24 cellular contexts compared by ENCODE assay signal in the genomic region with DNA sequence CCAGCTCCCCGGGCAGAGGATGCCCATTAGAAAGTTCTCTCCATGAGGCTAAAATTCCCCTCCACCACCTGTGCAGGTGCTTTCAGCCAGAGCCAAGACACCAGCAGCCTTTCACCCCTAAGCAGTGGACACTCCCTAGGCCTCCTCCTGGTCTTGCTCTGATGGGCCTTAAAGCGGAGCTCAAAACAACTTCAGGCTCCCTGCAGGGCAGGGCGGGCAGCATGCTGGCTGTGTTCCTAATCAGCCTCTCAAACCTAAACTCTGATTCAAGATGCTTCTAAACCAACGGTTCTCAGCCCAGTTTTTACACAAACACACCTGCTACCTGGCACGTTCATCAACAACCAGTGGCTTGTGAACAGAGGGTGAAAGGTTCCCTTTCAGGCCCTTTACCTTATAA.
"Had no signal": no experiment of that assay in that cellular context is flagged by ENCODE, and none has a peak within 500 bp of the region (broad histone marks: within the 10 kb centered on the region; RNA-seq: fewer than 3 reads in every experiment).

No MANE protein-coding gene starts in this region.

- H3K4me1 ChIP-seq: parathyroid adenoma, right atrium auricular region, right lobe of liver, testis, tibial artery, upper lobe of right lung had no signal

- H3K27me3 ChIP-seq: heart right ventricle, hepatocyte, right atrium auricular region, right lobe of liver, testis, tibial artery, upper lobe of right lung had no signal

- DNase-seq: heart right ventricle; islet precursor cell; left ventricle myocardium inferior; mesendoderm; naive thymus-derived CD4-positive, alpha-beta T cell; nucleus accumbens; right lobe of liver; stimulated activated CD4-positive, alpha-beta T cell treated with anti-CD3 and anti-CD28 coated beads, Interleukin-12 subunit alpha, Interleukin-12 subunit beta, amount 100 ng/mL, for 4 hours; stimulated activated CD4-positive, alpha-beta T cell treated with anti-CD3 and anti-CD28 coated beads, Interleukin-15, amount 100 ng/mL, for 24 hours; stimulated activated CD4-positive, alpha-beta T cell treated with anti-CD3 and anti-CD28 coated beads, Interleukin-2, amount 100 ng/mL, for 24 hours; stimulated activated CD4-positive, alpha-beta T cell treated with anti-CD3 and anti-CD28 coated beads, Interleukin-4, amount 100 ng/mL, for 1 hour; stimulated activated naive B cell treated with anti-CD40 and anti-IgM and Interleukin-4, amounts not matched to agents 10 μg/mL and 1 μg/mL and 100 μg/mL, for 72 hours; testis; tibial artery; trophoblast cell; upper lobe of right lung had no signal

- H3K27ac Mint-ChIP-seq: mesothelial cell of epicardium; naive thymus-derived CD4-positive, alpha-beta T cell; natural killer cell treated with Interleukin-12 subunit alpha and Interleukin-12 subunit beta and Interleukin-15 and Interleukin-18, amount 100 ng/mL, for 72 hours; stimulated activated naive B cell treated with anti-CD40 and anti-IgM and Interleukin-4, amounts not matched to agents 10 μg/mL and 1 μg/mL and 100 μg/mL, for 72 hours; stimulated activated naive CD8-positive, alpha-beta T cell treated with anti-CD3 and anti-CD28 coated beads, Interleukin-15, Interleukin-2, amounts not matched to agents 100 ng/mL and 50 ng/mL, for 24 hours had no signal

- H3K9me3 ChIP-seq: heart right ventricle, left ventricle myocardium inferior, right atrium auricular region, right lobe of liver, testis, tibial artery, upper lobe of right lung had no signal

- H3K4me3 ChIP-seq: heart right ventricle, hepatocyte, left ventricle myocardium inferior, lung, right atrium auricular region, right lobe of liver, skin epidermis, testis, tibial artery, upper lobe of right lung had no signal

- H3K4me3 Mint-ChIP-seq: mesothelial cell of epicardium; naive thymus-derived CD4-positive, alpha-beta T cell; natural killer cell treated with Interleukin-12 subunit alpha and Interleukin-12 subunit beta and Interleukin-15 and Interleukin-18, amount 100 ng/mL, for 72 hours; stimulated activated naive B cell treated with anti-CD40 and anti-IgM and Interleukin-4, amounts not matched to agents 10 μg/mL and 1 μg/mL and 100 μg/mL, for 72 hours; stimulated activated naive CD8-positive, alpha-beta T cell treated with anti-CD3 and anti-CD28 coated beads, Interleukin-15, Interleukin-2, amounts not matched to agents 100 ng/mL and 50 ng/mL, for 24 hours had no signal

- H3K27me3 Mint-ChIP-seq: naive thymus-derived CD4-positive, alpha-beta T cell; natural killer cell treated with Interleukin-12 subunit alpha and Interleukin-12 subunit beta and Interleukin-15 and Interleukin-18, amount 100 ng/mL, for 72 hours; stimulated activated naive B cell treated with anti-CD40 and anti-IgM and Interleukin-4, amounts not matched to agents 10 μg/mL and 1 μg/mL and 100 μg/mL, for 72 hours; stimulated activated naive CD8-positive, alpha-beta T cell treated with anti-CD3 and anti-CD28 coated beads, Interleukin-15, Interleukin-2, amounts not matched to agents 100 ng/mL and 50 ng/mL, for 24 hours had no signal

- ATAC-seq: heart right ventricle; naive thymus-derived CD4-positive, alpha-beta T cell; natural killer cell treated with Interleukin-12 subunit alpha and Interleukin-12 subunit beta and Interleukin-15 and Interleukin-18, amount 100 ng/mL, for 72 hours; right lobe of liver; stimulated activated naive B cell treated with anti-CD40 and anti-IgM and Interleukin-4, amounts not matched to agents 10 μg/mL and 1 μg/mL and 100 μg/mL, for 72 hours; upper lobe of right lung had no signal

- H3K4me2 ChIP-seq: hepatocyte had no signal

- H3K27ac ChIP-seq: heart right ventricle, hepatocyte, left ventricle myocardium inferior, parathyroid adenoma, right atrium auricular region, right lobe of liver, skin epidermis, testis, tibial artery, upper lobe of right lung had no signal

- H3K9me3 Mint-ChIP-seq: mesothelial cell of epicardium; naive thymus-derived CD4-positive, alpha-beta T cell; natural killer cell treated with Interleukin-12 subunit alpha and Interleukin-12 subunit beta and Interleukin-15 and Interleukin-18, amount 100 ng/mL, for 72 hours; stimulated activated naive B cell treated with anti-CD40 and anti-IgM and Interleukin-4, amounts not matched to agents 10 μg/mL and 1 μg/mL and 100 μg/mL, for 72 hours; stimulated activated naive CD8-positive, alpha-beta T cell treated with anti-CD3 and anti-CD28 coated beads, Interleukin-15, Interleukin-2, amounts not matched to agents 100 ng/mL and 50 ng/mL, for 24 hours had no signal

- H2AFZ ChIP-seq: hepatocyte, parathyroid adenoma had no signal

- H3K36me3 Mint-ChIP-seq: natural killer cell treated with Interleukin-12 subunit alpha and Interleukin-12 subunit beta and Interleukin-15 and Interleukin-18, amount 100 ng/mL, for 72 hours had no signal

- H3K4me1 Mint-ChIP-seq: stimulated activated naive B cell treated with anti-CD40 and anti-IgM and Interleukin-4, amounts not matched to agents 10 μg/mL and 1 μg/mL and 100 μg/mL, for 72 hours had no signal

- H3K9ac ChIP-seq: parathyroid adenoma had no signal
